In genomic region chr10:98458812-98459211, GRCh38 we compare ENCODE assay signal across 27 cellular contexts. TPM values are rescaled to one million over a fixed set of nuclear protein-coding genes. Genes with fewer than 3 reads are reported as not detected.
DNase-seq lines count a peak whose midpoint lies in the region; ATAC-seq, FAIRE-seq and TF ChIP-seq lines count a peak whose summit lies in the region.
"Had no signal": no experiment of that assay in that cellular context is flagged by ENCODE, and none has a peak within 500 bp of the region (broad histone marks: within the 10 kb centered on the region; RNA-seq: fewer than 3 reads in every experiment).

No MANE protein-coding gene starts in this region.

- TF ChIP-seq POLR2A in IMR-90 (IDR thresholded peaks at IDR 0.05; ENCODE audit: low read depth, low read length) (no peak), K562 (conservative IDR thresholded peaks at IDR 0.05) (no peak), H54 (IDR thresholded peaks at IDR 0.05; ENCODE audit: low read depth, low read length) (no peak)

- H2AFZ ChIP-seq in IMR-90 (replicated peaks; ENCODE audit: low read length, poor library complexity) = no peak overlapping the region
- H2AFZ ChIP-seq in K562 (ENCODE audit: low read depth, low read length) = 0 out of 2 replicates have a peak overlapping the region, but pooled peaks have one; percentile 21

- H3K18ac ChIP-seq in IMR-90 (ENCODE audit: low read depth, low read length) = no peak overlapping the region

- H3K4me2 ChIP-seq in IMR-90 (ENCODE audit: low read depth, low read length) = no peak overlapping the region
- H3K4me2 ChIP-seq in K562 (ENCODE audit: insufficient read depth, low read length) = peak overlapping the region; percentile 49; the same call in 1 of the 2 replicates
- H3K4me2 ChIP-seq: A549; BLaER1 treated with 17β-estradiol and CSF1 and Interleukin-3, amounts not matched to agents 10 nM and 100 nM had no signal

- POLR2A ChIA-PET in IMR-90 (lab: Charles Lee; ENCODE audit: unreplicated experiment) (no interaction called here), K562 (lab: Yijun Ruan, JAX) (interaction anchor here (0.6 kb wide), 1 partner anchor 15 kb away, joined by 3 read pairs; no protein-coding TSS in a partner anchor)

- H3K9me3 Mint-ChIP-seq in glutamatergic neuron (ENCODE audit: unreplicated experiment) = peaks cover 4% of the 10 kb centered on the region
- H3K9me3 Mint-ChIP-seq: CD14-positive monocyte; CD4-positive, alpha-beta T cell; CD8-positive, alpha-beta memory T cell; H9 had no signal

- H3K36me3 Mint-ChIP-seq in glutamatergic neuron (ENCODE audit: unreplicated experiment) = no peaks in the 10 kb centered on the region
- H3K36me3 Mint-ChIP-seq: CD14-positive monocyte had no signal

- H3K79me2 ChIP-seq in K562 (ENCODE audit: control insufficient read depth, insufficient read depth, low read length) = no peaks in the 10 kb centered on the region

- H3K4me1 Mint-ChIP-seq in glutamatergic neuron (ENCODE audit: low read depth, unreplicated experiment) = peaks cover 25% of the 10 kb centered on the region
- H3K4me1 Mint-ChIP-seq: CD8-positive, alpha-beta memory T cell had no signal

- CTCF ChIA-PET in IMR-90 (lab: Yijun Ruan, JAX) = interaction anchor here (0.7 kb wide), 1 partner anchor 57 kb away, joined by 3 read pairs; no protein-coding TSS in a partner anchor
- CTCF ChIA-PET in K562 (lab: Yijun Ruan, JAX; ENCODE audit: low intra/inter-chr PET ratio) = no interaction called here

- no peak overlapping the region for H3K4me3 Mint-ChIP-seq in glutamatergic neuron (ENCODE audit: unreplicated experiment)
- H3K4me3 Mint-ChIP-seq: CD14-positive monocyte; CD4-positive, alpha-beta T cell; CD8-positive, alpha-beta memory T cell; H9 had no signal

- ATAC-seq in IMR-90 (ENCODE audit: low read depth) = no peak
- no peak for ATAC-seq in K562
- peak; percentile 54 for ATAC-seq in omental fat pad (ENCODE audit: low FRiP score)
- ATAC-seq: A549, HCT116 had no signal

- H4K8ac ChIP-seq in IMR-90 (ENCODE audit: low read depth in 2 of 2, low read length in 2 of 2) = no peak overlapping the region

- H3K4me3 ChIP-seq in IMR-90 (ENCODE audit: insufficient read depth, low read depth, low read length) = no peak overlapping the region
- no peak overlapping the region for H3K4me3 ChIP-seq in K562
- H3K4me3 ChIP-seq: A549; BLaER1 treated with 17β-estradiol and CSF1 and Interleukin-3, amounts not matched to agents 10 nM and 100 nM had no signal

- H2BK120ac ChIP-seq in IMR-90 (ENCODE audit: low read depth, low read length) = no peak overlapping the region

- no peak overlapping the region for H4K91ac ChIP-seq in IMR-90 (ENCODE audit: insufficient read depth, low read depth, low read length)

- in situ Hi-C loops in IMR-90 (cut with MboI; ENCODE audit: low sequenced_read_pairs) = no loop called here
- in situ Hi-C loops in K562 (cut with MboI) = no loop called here

- no peaks in the 10 kb centered on the region for H3K9me3 ChIP-seq in IMR-90 (ENCODE audit: control insufficient read depth, insufficient read depth, low read length)
- no peaks in the 10 kb centered on the region for H3K9me3 ChIP-seq in K562 (replicated peaks; ENCODE audit: control insufficient read depth, insufficient read depth, low read depth, low read length)
- H3K9me3 ChIP-seq: A549; BE2C; BLaER1 treated with 17β-estradiol and CSF1 and Interleukin-3, amounts not matched to agents 10 nM and 100 nM had no signal

- no peak overlapping the region for H3K4ac ChIP-seq in IMR-90 (ENCODE audit: low read depth, low read length)

- no peaks in the 10 kb centered on the region for H3K27me3 ChIP-seq in IMR-90 (ENCODE audit: control insufficient read depth, insufficient read depth, low read length)
- H3K27me3 ChIP-seq in K562 (ENCODE audit: control insufficient read depth in 2 of 2, insufficient read depth in 2 of 2, low read length in 2 of 2) = no peaks in the 10 kb centered on the region
- H3K27me3 ChIP-seq: BLaER1 treated with 17β-estradiol and CSF1 and Interleukin-3, amounts not matched to agents 10 nM and 100 nM had no signal

- TF ChIP-seq CTCF in IMR-90 (conservative IDR thresholded peaks at IDR 0.05; ENCODE audit: low read depth, low read length) = no peak
- no peak for TF ChIP-seq CTCF in K562 (IDR thresholded peaks at IDR 0.05 in 2 of 3, conservative IDR thresholded peaks at IDR 0.05 in 1 of 3; ENCODE audit: insufficient read depth in 2 of 3, low read depth in 1 of 3, low read length in 3 of 3)
- TF ChIP-seq CTCF in glutamatergic neuron (IDR thresholded peaks at IDR 0.05; ENCODE audit: partially characterized antibody, unreplicated experiment) = no peak
- no peak for TF ChIP-seq CTCF in omental fat pad (IDR thresholded peaks at IDR 0.05)

- H3K27ac Mint-ChIP-seq in glutamatergic neuron (ENCODE audit: unreplicated experiment) = peak overlapping the region; percentile 80
- H3K27ac Mint-ChIP-seq: CD14-positive monocyte; CD4-positive, alpha-beta T cell; CD8-positive, alpha-beta memory T cell; H9 had no signal

- H3K36me3 ChIP-seq in IMR-90 (ENCODE audit: control insufficient read depth, insufficient read depth, low read length) (no peaks in the 10 kb centered on the region), K562 (ENCODE audit: control insufficient read depth, insufficient read depth, low read length) (no peaks in the 10 kb centered on the region)
- H3K36me3 ChIP-seq: BE2C; BLaER1 treated with 17β-estradiol and CSF1 and Interleukin-3, amounts not matched to agents 10 nM and 100 nM had no signal

- no peak overlapping the region for H3K14ac ChIP-seq in IMR-90 (replicated peaks; ENCODE audit: low read depth, low read length)

- H3K27ac ChIP-seq in IMR-90 (ENCODE audit: insufficient read depth, low read length) = no peak overlapping the region
- peak overlapping the region; percentile 44; the same call in 1 of the 3 replicates for H3K27ac ChIP-seq in K562 (ENCODE audit: extremely low read depth, low read depth, low read length)
- H3K27ac ChIP-seq: A549; BLaER1 treated with 17β-estradiol and CSF1 and Interleukin-3, amounts not matched to agents 10 nM and 100 nM had no signal

- dilution Hi-C loops in IMR-90 (cut with HindIII; ENCODE audit: low sequenced_read_pairs, unreplicated experiment) = no loop called here

- H4K20me1 ChIP-seq in IMR-90 (ENCODE audit: insufficient read depth, low read length) (no peaks in the 10 kb centered on the region), K562 (replicated peaks; ENCODE audit: control insufficient read depth, insufficient read depth, low read length) (no peaks in the 10 kb centered on the region)
- H4K20me1 ChIP-seq: BLaER1 treated with 17β-estradiol and CSF1 and Interleukin-3, amounts not matched to agents 10 nM and 100 nM had no signal

- no CpG with 5 or more reads among the region's 4 CpGs for WGBS in IMR-90 (ENCODE audit: extremely low coverage in 2 of 2, insufficient read length in 1 of 2), 2 experiments
- WGBS in K562 (ENCODE audit: insufficient coverage, low coverage, missing lambda C conversion rate) = 50% methylated on average over 3 of the region's 4 CpGs

- no peak overlapping the region for H2BK5ac ChIP-seq in IMR-90 (ENCODE audit: low read depth, low read length, poor library complexity, severe bottlenecking)

- no peak overlapping the region for H3K23ac ChIP-seq in IMR-90 (ENCODE audit: low read depth, low read length)

- H2AK9ac ChIP-seq in IMR-90 (replicated peaks; ENCODE audit: low read depth, low read length, poor library complexity) = no peak overlapping the region

- no peak overlapping the region for H3K56ac ChIP-seq in IMR-90 (ENCODE audit: extremely low read depth, insufficient read depth, low read length)

- H3K27me3 Mint-ChIP-seq in glutamatergic neuron (ENCODE audit: unreplicated experiment) = peaks cover 6% of the 10 kb centered on the region

- peak overlapping the region; percentile 8; the same call in 1 of the 2 replicates for H2AK5ac ChIP-seq in IMR-90 (ENCODE audit: low read depth, low read length)

- peak overlapping the region; percentile 50; the same call in 1 of the 2 replicates for H2BK20ac ChIP-seq in IMR-90 (ENCODE audit: low read depth, low read length)

- FAIRE-seq in K562 (lab: Jason Lieb, UNC) = no peak
- no peak for FAIRE-seq in H54 (lab: Jason Lieb, UNC)
- FAIRE-seq: A549, D721Med, GM12891, GM18507 had no signal

- no peak for TF ChIP-seq EP300 in K562 (IDR thresholded peaks at IDR 0.05; ENCODE audit: low read length)

- H3K9ac ChIP-seq in IMR-90 (ENCODE audit: low read depth, low read length) = no peak overlapping the region
- H3K9ac ChIP-seq in K562 (ENCODE audit: insufficient read depth in 1 of 2, low read depth in 2 of 2, low read length in 2 of 2) = 0 out of 4 replicates have a peak overlapping the region, but pooled peaks of 1 of the 2 experiments have one; percentile 40
- H3K9ac ChIP-seq: BLaER1 treated with 17β-estradiol and CSF1 and Interleukin-3, amounts not matched to agents 10 nM and 100 nM had no signal

- H3K9me1 ChIP-seq in IMR-90 (ENCODE audit: insufficient read depth, low read length) (no peaks in the 10 kb centered on the region), K562 (ENCODE audit: control insufficient read depth, insufficient read depth, low read length) (no peaks in the 10 kb centered on the region)

- no peak for TF ChIP-seq RAD21 in IMR-90 (IDR thresholded peaks at IDR 0.05; ENCODE audit: low read length)
- TF ChIP-seq RAD21 in K562 (CRISPR knock-in tag; conservative IDR thresholded peaks at IDR 0.05 in 1 of 2, IDR thresholded peaks at IDR 0.05 in 1 of 2) = no peak

- BruUV-seq in IMR-90 (replicated peaks; lab: Mats Ljungman, UMichigan) (no TSS peak), K562 (replicated peaks; lab: Mats Ljungman, UMichigan) (no TSS peak)

- H2BK15ac ChIP-seq in IMR-90 (ENCODE audit: low read depth, low read length) = no peak overlapping the region

- intact Hi-C loops in IMR-90 (cut with micrococcal nuclease) (no loop called here), K562 (cut with micrococcal nuclease) (no loop called here)

- H4K5ac ChIP-seq in IMR-90 (ENCODE audit: low read depth, low read length) = no peak overlapping the region

- DNase-seq in IMR-90 = no peak
- no peak for DNase-seq in K562 (ENCODE audit: extremely low read depth in 1 of 4, low spot score in 3 of 4)
- DNase-seq in glutamatergic neuron = no peak
- DNase-seq in omental fat pad (ENCODE audit: low spot score) = no peak
- no peak for DNase-seq in GM03348 (ENCODE audit: low spot score)
- DNase-seq in H54 (ENCODE audit: insufficient read length, low spot score) = no peak
- no peak for DNase-seq in NOMO-1 treated with dmso at 0.1 percent for 144 hours (lab: John Stamatoyannopoulos, UW; ENCODE audit: unreplicated experiment)
- DNase-seq in NCI-H2196 treated with DMSO at 0.1 percent for 48 hours (lab: John Stamatoyannopoulos, UW; ENCODE audit: unreplicated experiment) = no peak
- DNase-seq: 8988T; ACHN; AML-193; BE2C; CD4-positive, alpha-beta T cell; CD8-positive, alpha-beta memory T cell; DMS 273 treated with DMSO at 0.1 percent for 48 hours; DMS79; EL; GDM1; GOT3; H9 had no signal

- H3K79me1 ChIP-seq in IMR-90 (ENCODE audit: low read depth in 1 of 2, low read length in 2 of 2) = no peaks in the 10 kb centered on the region

- H3K4me1 ChIP-seq in IMR-90 (ENCODE audit: control insufficient read depth, insufficient read depth, low read length) (peaks cover 4% of the 10 kb centered on the region), K562 (replicated peaks in 1 of 2; ENCODE audit: control insufficient read depth in 2 of 2, insufficient read depth in 2 of 2, low read length in 2 of 2) (peaks cover 42 to 62% of the 10 kb centered on the region in 2 experiments)

RNA-seq across cellular contexts. Expression of gene HPS1, which starts 12.1 kb away (rescaled TPM):
- total RNA-seq in IMR-90 (2012; rRNA removed) = 14.0 and 15.8 TPM in 2 replicates
- polyA plus RNA-seq in IMR-90 (2012; rRNA removed) = 55.2 and 60.9 TPM in 2 replicates
- polyA plus RNA-seq in IMR-90 (2012; cell fraction: cytosol; rRNA removed) = 48.7 and 61.4 TPM in 2 replicates
- 100 and 167 TPM in 2 replicates for polyA plus RNA-seq in IMR-90 (2012; cell fraction: nucleus; rRNA removed; ENCODE audit: low replicate concordance)
- total RNA-seq in K562 (2011; cell fraction: chromatin; rRNA removed; ENCODE audit: low replicate concordance) = 66.7 and 154 TPM in 2 replicates
- 80.3 and 92.9 TPM in 2 replicates for total RNA-seq in K562 (2011; cell fraction: nucleolus; rRNA removed)
- total RNA-seq in K562 (2011; cell fraction: nucleoplasm; rRNA removed) = 62.7 and 73.1 TPM in 2 replicates
- 26.3 and 37.1 TPM in 2 replicates for total RNA-seq in K562 (2014; rRNA removed)
- 16.2 and 18.7 TPM in 2 replicates for total RNA-seq in K562 (2014; rRNA removed; fragmentation: Illumina TruSeq; extraction: Trizol)
- total RNA-seq in K562 (2015; rRNA removed; fragmentation: Illumina TruSeq; extraction: Trizol) = 20.8 and 23.2 TPM in 2 replicates
- total RNA-seq in K562 (2021) = 43.6 and 45.3 TPM in 2 replicates
- polyA plus RNA-seq in K562 (2011; rRNA removed) = 36.1 and 53.7 TPM in 2 replicates
- 29.6 and 48.7 TPM in 2 replicates for polyA plus RNA-seq in K562 (2011; cell fraction: cytosol; rRNA removed)
- polyA plus RNA-seq in K562 (2011; cell fraction: nucleus; rRNA removed) = 137 and 184 TPM in 2 replicates
- polyA plus RNA-seq in K562 (2012) = 46.1 and 96.9 TPM in 2 replicates
- 31.0 and 35.2 TPM in 2 replicates for polyA plus RNA-seq in K562 (2014; fragmentation: Illumina TruSeq; extraction: Trizol)
- polyA plus RNA-seq in K562 (2014; fragmentation: Nextera tagmentation; extraction: Ambion mirVana) = 10 to 100 TPM; 18.1 to 23.7 TPM
- polyA plus RNA-seq in K562 (2014; rRNA removed) = 34.4 and 38.4 TPM in 2 replicates
- 20.8 and 27.8 TPM in 2 replicates for polyA minus RNA-seq in K562 (2011; rRNA and poly(A)+ RNA removed)
- polyA minus RNA-seq in K562 (2011; cell fraction: cytosol; rRNA and poly(A)+ RNA removed) = 24.5 and 27.4 TPM in 2 replicates
- polyA minus RNA-seq in K562 (2011; cell fraction: nucleus; rRNA and poly(A)+ RNA removed) = 43.5 and 44.1 TPM in 2 replicates
- 34.4 TPM for total RNA-seq in glutamatergic neuron (ENCODE audit: unreplicated experiment)
- total RNA-seq in omental fat pad = 10 to 100 TPM; 39.0 to 56.7 (median 48.5) TPM

RNA-seq across cellular contexts. Expression of gene PYROXD2, which starts 43.8 kb away (rescaled TPM):
- 5.8 and 6.5 TPM in 2 replicates for total RNA-seq in IMR-90 (2012; rRNA removed)
- polyA plus RNA-seq in IMR-90 (2012; rRNA removed) = 16.3 and 16.4 TPM in 2 replicates
- 11.1 and 18.4 TPM in 2 replicates for polyA plus RNA-seq in IMR-90 (2012; cell fraction: cytosol; rRNA removed)
- polyA plus RNA-seq in IMR-90 (2012; cell fraction: nucleus; rRNA removed; ENCODE audit: low replicate concordance) = 78.4 and 95.1 TPM in 2 replicates
- 1.5 and 7.7 TPM in 2 replicates for total RNA-seq in K562 (2011; cell fraction: chromatin; rRNA removed; ENCODE audit: low replicate concordance)
- total RNA-seq in K562 (2011; cell fraction: nucleolus; rRNA removed) = 2.0 and 2.7 TPM in 2 replicates
- 2.6 and 4.7 TPM in 2 replicates for total RNA-seq in K562 (2011; cell fraction: nucleoplasm; rRNA removed)
- 0.14 TPM in 1 of 2 replicates, not detected in the other for total RNA-seq in K562 (2014; rRNA removed)
- 0.15 TPM in 1 of 2 replicates, not detected in the other for total RNA-seq in K562 (2014; rRNA removed; fragmentation: Illumina TruSeq; extraction: Trizol)
- 0.83 TPM in 1 of 2 replicates, not detected in the other for total RNA-seq in K562 (2015; rRNA removed; fragmentation: Illumina TruSeq; extraction: Trizol)
- total RNA-seq in K562 (2021) = 0.58 and 1.0 TPM in 2 replicates
- 1.4 and 2.1 TPM in 2 replicates for polyA plus RNA-seq in K562 (2011; rRNA removed)
- polyA plus RNA-seq in K562 (2011; cell fraction: cytosol; rRNA removed) = 0.25 and 0.54 TPM in 2 replicates
- polyA plus RNA-seq in K562 (2011; cell fraction: nucleus; rRNA removed) = 7.7 and 14.3 TPM in 2 replicates
- 1.0 and 2.6 TPM in 2 replicates for polyA plus RNA-seq in K562 (2012)
- 0.36 TPM in 1 of 2 replicates, not detected in the other for polyA plus RNA-seq in K562 (2014; fragmentation: Illumina TruSeq; extraction: Trizol)
- polyA plus RNA-seq in K562 (2014; fragmentation: Nextera tagmentation; extraction: Ambion mirVana) = under 1 TPM; 0.56 to 0.67 TPM
- 0.09 and 0.64 TPM in 2 replicates for polyA plus RNA-seq in K562 (2014; rRNA removed)
- polyA minus RNA-seq in K562 (2011; rRNA and poly(A)+ RNA removed) = 0.49 and 0.87 TPM in 2 replicates
- polyA minus RNA-seq in K562 (2011; cell fraction: cytosol; rRNA and poly(A)+ RNA removed) = not detected in 2 replicates
- 0.94 and 1.1 TPM in 2 replicates for polyA minus RNA-seq in K562 (2011; cell fraction: nucleus; rRNA and poly(A)+ RNA removed)
- total RNA-seq in glutamatergic neuron (ENCODE audit: unreplicated experiment) = 5.5 TPM
- 10 to 100 TPM in 1 of 4 donors, 1 to 10 TPM in 3; 8.5 to 10.4 (median 9.2) TPM for total RNA-seq in omental fat pad
